ENCODE assay signal across 28 cellular contexts in genomic region chr1:54940027-54940426, GRCh38. TPM values are rescaled to one million over a fixed set of nuclear protein-coding genes. Genes with fewer than 3 reads are reported as not detected.
DNase-seq lines count a peak whose midpoint lies in the region; ATAC-seq, FAIRE-seq and TF ChIP-seq lines count a peak whose summit lies in the region.
"Had no signal": no experiment of that assay in that cellular context is flagged by ENCODE, and none has a peak within 500 bp of the region (broad histone marks: within the 10 kb centered on the region; RNA-seq: fewer than 3 reads in every experiment).

No MANE protein-coding gene starts in this region.

- H3K9me3 ChIP-seq in HepG2 (ENCODE audit: low read length) (no peaks in the 10 kb centered on the region), right lobe of liver (no peaks in the 10 kb centered on the region), K562 (replicated peaks; ENCODE audit: control insufficient read depth, insufficient read depth, low read depth, low read length) (no peaks in the 10 kb centered on the region), ascending aorta (no peaks in the 10 kb centered on the region)
- H3K9me3 ChIP-seq: upper lobe of right lung had no signal

- no peak for TF ChIP-seq EP300 in HepG2 (IDR thresholded peaks at IDR 0.05; ENCODE audit: low read depth in 2 of 2, low read length in 2 of 2)
- no peak for TF ChIP-seq EP300 in HepG2 (CRISPR knock-in tag; IDR thresholded peaks at IDR 0.05; ENCODE audit: borderline replicate concordance)
- no peak for TF ChIP-seq EP300 in K562 (IDR thresholded peaks at IDR 0.05; ENCODE audit: low read length)

- CTCF ChIA-PET in HepG2 (lab: Yijun Ruan, JAX; ENCODE audit: low intra/inter-chr PET ratio, low total read pairs), result no interaction called here
- CTCF ChIA-PET in K562 (lab: Yijun Ruan, JAX; ENCODE audit: low intra/inter-chr PET ratio), result no interaction called here

- H3K4me3 ChIP-seq in HepG2 (replicated peaks in 1 of 3; ENCODE audit: insufficient read depth in 1 of 3, low read depth in 2 of 3, low read length in 3 of 3), result no peak overlapping the region
- no peak overlapping the region for H3K4me3 ChIP-seq in right lobe of liver
- H3K4me3 ChIP-seq in K562, result no peak overlapping the region
- H3K4me3 ChIP-seq in ascending aorta, result no peak overlapping the region
- H3K4me3 ChIP-seq: upper lobe of right lung had no signal

- H3K27me3 ChIP-seq in HepG2 (ENCODE audit: control insufficient read depth in 1 of 2, insufficient read depth in 2 of 2, low read length in 2 of 2) (no peaks in the 10 kb centered on the region), right lobe of liver (no peaks in the 10 kb centered on the region), K562 (ENCODE audit: control insufficient read depth in 2 of 2, insufficient read depth in 2 of 2, low read length in 2 of 2) (peaks cover 0 to 3% of the 10 kb centered on the region in 2 experiments; a peak in 1 of 5 replicates), ascending aorta (no peaks in the 10 kb centered on the region)
- H3K27me3 ChIP-seq: upper lobe of right lung had no signal

- no peaks in the 10 kb centered on the region for H4K20me1 ChIP-seq in HepG2 (ENCODE audit: insufficient read depth, low read length)
- H4K20me1 ChIP-seq in K562 (replicated peaks; ENCODE audit: control insufficient read depth, insufficient read depth, low read length), result no peaks in the 10 kb centered on the region

- H3K27ac ChIP-seq in HepG2 (ENCODE audit: extremely low read length, insufficient read depth, low read length) (no peak overlapping the region), right lobe of liver (no peak overlapping the region), K562 (ENCODE audit: extremely low read depth, low read depth, low read length) (no peak overlapping the region), ascending aorta (no peak overlapping the region)
- H3K27ac ChIP-seq: 22Rv1, upper lobe of right lung, VCaP had no signal

- H3K9ac ChIP-seq in HepG2 (ENCODE audit: insufficient read depth, low read depth, low read length) (no peak overlapping the region), K562 (ENCODE audit: insufficient read depth in 1 of 2, low read depth in 2 of 2, low read length in 2 of 2) (no peak overlapping the region)

- intact Hi-C loops in HepG2 (cut with micrococcal nuclease; ENCODE audit: unreplicated experiment) (no loop called here), right lobe of liver (cut with DNase I) (loop anchor here in 1 of 2 donors (10.0 kb wide), 1 partner anchor 45 kb away; no protein-coding TSS in a partner anchor), K562 (cut with micrococcal nuclease) (no loop called here), ascending aorta (cut with DNase I) (no loop called here)

- TF ChIP-seq CTCF in HepG2 (CRISPR knock-in tag; IDR thresholded peaks at IDR 0.05) (no peak), right lobe of liver (IDR thresholded peaks at IDR 0.05) (no peak), K562 (IDR thresholded peaks at IDR 0.05 in 2 of 3, conservative IDR thresholded peaks at IDR 0.05 in 1 of 3; ENCODE audit: insufficient read depth in 2 of 3, low read depth in 1 of 3, low read length in 3 of 3) (no peak), ascending aorta (IDR thresholded peaks at IDR 0.05) (no peak)

- TF ChIP-seq POLR2A in HepG2 (IDR thresholded peaks at IDR 0.05; ENCODE audit: insufficient read depth in 1 of 2, low read depth in 2 of 2, low read length in 2 of 2) (no peak), right lobe of liver (IDR thresholded peaks at IDR 0.05) (no peak), K562 (conservative IDR thresholded peaks at IDR 0.05) (no peak)

- in situ Hi-C loops in HepG2 (cut with HindIII; ENCODE audit: extremely low pct_ligation_motif_present, low pct_unique_long_range_greater_than_20kb) (no loop called here), K562 (cut with MboI) (no loop called here)

- H3K4me1 ChIP-seq in HepG2 (ENCODE audit: insufficient read depth, low read length) (peaks cover 29% of the 10 kb centered on the region), right lobe of liver (peaks cover 0 to 3% (median 0%) of the 10 kb centered on the region in 4 donors), K562 (replicated peaks in 1 of 2; ENCODE audit: control insufficient read depth in 2 of 2, insufficient read depth in 2 of 2, low read length in 2 of 2) (no peaks in the 10 kb centered on the region), ascending aorta (no peaks in the 10 kb centered on the region)
- H3K4me1 ChIP-seq: upper lobe of right lung had no signal

- no peak for DNase-seq in HepG2 (ENCODE audit: low spot score)
- DNase-seq in right lobe of liver, result no peak
- DNase-seq in K562 (ENCODE audit: extremely low read depth in 1 of 4, low spot score in 3 of 4), result no peak
- peak; percentile 15 for DNase-seq in kidney glomerular epithelial cell (lab: John Stamatoyannopoulos, UW)
- no peak for DNase-seq in NCI-H1105 treated with DMSO at 0.1 percent for 48 hours (lab: John Stamatoyannopoulos, UW)
- DNase-seq in NCI-H345 (lab: John Stamatoyannopoulos, UW), result no peak
- DNase-seq in ascending aorta (ENCODE audit: low spot score in 2 of 2), result no peak
- DNase-seq: activated CD4-positive, alpha-beta T cell treated with anti-CD3 and anti-CD28 coated beads, Interleukin-2, amount 50 U/mL, for 48 hours; activated gamma-delta T cell; amygdala; central memory CD4-positive, alpha-beta T cell; midbrain; NCI-H146; NCI-H774; Right ventricle myocardium superior; stimulated activated CD4-positive, alpha-beta T cell treated with anti-CD3 and anti-CD28 coated beads, Interleukin-12 subunit alpha, Interleukin-12 subunit beta, amount 100 ng/mL, for 4 hours; T-helper 17 cell; upper lobe of right lung had no signal

- H3K79me2 ChIP-seq in HepG2 (ENCODE audit: insufficient read depth, low read length) (no peaks in the 10 kb centered on the region), K562 (ENCODE audit: control insufficient read depth, insufficient read depth, low read length) (no peaks in the 10 kb centered on the region)

- POLR2A ChIA-PET in HepG2 (lab: Yijun Ruan, JAX), result interaction anchor here (1.0 kb wide), 1 partner anchor 52 kb away, joined by 4 read pairs; no protein-coding TSS in a partner anchor
- POLR2A ChIA-PET in K562 (lab: Yijun Ruan, JAX), result interaction anchor here (1.2 to 1.5 kb wide), 3 partner anchors 9 to 62 kb away, joined by 3 to 5 read pairs (median 4); no protein-coding TSS in a partner anchor

- H3K36me3 ChIP-seq in HepG2 (replicated peaks in 1 of 2; ENCODE audit: control insufficient read depth in 1 of 2, insufficient read depth in 2 of 2, low read length in 2 of 2), result no peaks in the 10 kb centered on the region
- H3K36me3 ChIP-seq in right lobe of liver, result no peaks in the 10 kb centered on the region
- H3K36me3 ChIP-seq in K562 (ENCODE audit: control insufficient read depth, insufficient read depth, low read length), result no peaks in the 10 kb centered on the region
- H3K36me3 ChIP-seq in ascending aorta, result no peaks in the 10 kb centered on the region
- H3K36me3 ChIP-seq: upper lobe of right lung had no signal

- no peaks in the 10 kb centered on the region for H3K9me1 ChIP-seq in K562 (ENCODE audit: control insufficient read depth, insufficient read depth, low read length)

- H2AFZ ChIP-seq in HepG2 (ENCODE audit: low read length) (no peak overlapping the region), K562 (ENCODE audit: low read depth, low read length) (no peak overlapping the region)

- H3K4me2 ChIP-seq in HepG2 (ENCODE audit: low read depth, low read length), result no peak overlapping the region
- H3K4me2 ChIP-seq in K562 (ENCODE audit: insufficient read depth, low read length), result no peak overlapping the region

- TF ChIP-seq RAD21 in HepG2 (CRISPR knock-in tag; IDR thresholded peaks at IDR 0.05) (no peak), K562 (CRISPR knock-in tag; conservative IDR thresholded peaks at IDR 0.05 in 1 of 2, IDR thresholded peaks at IDR 0.05 in 1 of 2) (no peak)

- FAIRE-seq in HepG2 (lab: Jason Lieb, UNC), result no peak
- no peak for FAIRE-seq in K562 (lab: Jason Lieb, UNC)

- BruUV-seq in HepG2 (replicated peaks; lab: Mats Ljungman, UMichigan) (no TSS peak), K562 (replicated peaks; lab: Mats Ljungman, UMichigan) (no TSS peak)

- ATAC-seq in HepG2 (no peak), right lobe of liver (no peak), K562 (no peak), HG03025 (IDR thresholded peaks at IDR 0.05; ENCODE audit: low FRiP score, unreplicated experiment) (no peak)
- ATAC-seq: left lobe of liver, T-helper 17 cell, upper lobe of right lung had no signal

RNA-seq across cellular contexts. Expression of gene TMEM61, which starts 40.4 kb away (rescaled TPM):
- total RNA-seq in HepG2 (2016; rRNA removed; fragmentation: Illumina TruSeq; extraction: Trizol) (not detected in 2 replicates), right lobe of liver (under 1 TPM in 2 of 6 experiments, not detected in 4; 0.20 to 0.31 TPM), K562 (2014; rRNA removed) (not detected in 2 replicates), K562 (2014; rRNA removed; fragmentation: Illumina TruSeq; extraction: Trizol) (not detected in 2 replicates), K562 (2015; rRNA removed; fragmentation: Illumina TruSeq; extraction: Trizol) (not detected in 2 replicates), K562 (2021) (not detected in 2 replicates), ascending aorta (not detected)
- not detected in 2 replicates for total RNA-seq in HepG2 (2016; cell fraction: cytosol; rRNA removed; fragmentation: Illumina TruSeq; extraction: Trizol; ENCODE audit: low read depth)
- total RNA-seq in HepG2 (2016; cell fraction: insoluble cytoplasmic fraction; rRNA removed; fragmentation: Illumina TruSeq; extraction: Trizol), result not detected in 2 replicates
- not detected in 2 replicates for total RNA-seq in HepG2 (2016; cell fraction: membrane; rRNA removed; fragmentation: Illumina TruSeq; extraction: Trizol)
- not detected in 2 replicates for total RNA-seq in HepG2 (2016; cell fraction: nucleus; rRNA removed; fragmentation: Illumina TruSeq; extraction: Trizol)
- polyA plus RNA-seq in HepG2 (2011; rRNA removed) (not detected in 2 replicates), K562 (2011; rRNA removed) (not detected in 2 replicates), K562 (2014; fragmentation: Illumina TruSeq; extraction: Trizol) (not detected in 2 replicates), K562 (2014; fragmentation: Nextera tagmentation; extraction: Ambion mirVana) (not detected), K562 (2014; rRNA removed) (not detected in 2 replicates)
- 0.04 TPM in 1 of 2 replicates, not detected in the other for polyA plus RNA-seq in HepG2 (2011; cell fraction: cytosol; rRNA removed)
- polyA plus RNA-seq in HepG2 (2011; cell fraction: nucleus; rRNA removed), result not detected in 2 replicates
- polyA plus RNA-seq in HepG2 (2012), result not detected in 2 replicates
- polyA plus RNA-seq in HepG2 (2016; cell fraction: cytosol; fragmentation: Illumina TruSeq; extraction: Trizol; ENCODE audit: low read depth), result not detected in 2 replicates
- polyA plus RNA-seq in HepG2 (2016; cell fraction: insoluble cytoplasmic fraction; fragmentation: Illumina TruSeq; extraction: Trizol; ENCODE audit: low read depth), result not detected in 2 replicates
- polyA plus RNA-seq in HepG2 (2016; cell fraction: membrane; fragmentation: Illumina TruSeq; extraction: Trizol; ENCODE audit: low read depth), result not detected in 2 replicates
- not detected in 2 replicates for polyA plus RNA-seq in HepG2 (2016; cell fraction: nucleus; fragmentation: Illumina TruSeq; extraction: Trizol; ENCODE audit: insufficient read depth, low read depth)
- polyA minus RNA-seq in HepG2 (2011; rRNA and poly(A)+ RNA removed; ENCODE audit: low replicate concordance), result not detected in 2 replicates
- polyA minus RNA-seq in HepG2 (2011; cell fraction: cytosol; rRNA and poly(A)+ RNA removed), result not detected in 2 replicates
- polyA minus RNA-seq in HepG2 (2011; cell fraction: nucleus; rRNA and poly(A)+ RNA removed), result not detected in 2 replicates
- not detected in 2 replicates for total RNA-seq in K562 (2011; cell fraction: chromatin; rRNA removed; ENCODE audit: low replicate concordance)
- not detected in 2 replicates for total RNA-seq in K562 (2011; cell fraction: nucleolus; rRNA removed)
- total RNA-seq in K562 (2011; cell fraction: nucleoplasm; rRNA removed), result not detected in 2 replicates
- polyA plus RNA-seq in K562 (2011; cell fraction: cytosol; rRNA removed), result not detected in 2 replicates
- polyA plus RNA-seq in K562 (2011; cell fraction: nucleus; rRNA removed), result not detected in 2 replicates
- polyA plus RNA-seq in K562 (2012), result not detected in 2 replicates
- polyA minus RNA-seq in K562 (2011; rRNA and poly(A)+ RNA removed), result not detected in 2 replicates
- polyA minus RNA-seq in K562 (2011; cell fraction: cytosol; rRNA and poly(A)+ RNA removed), result not detected in 2 replicates
- not detected in 2 replicates for polyA minus RNA-seq in K562 (2011; cell fraction: nucleus; rRNA and poly(A)+ RNA removed)
- total RNA-seq: glomerular endothelial cell, left lobe of liver, MCF 10A, neural crest cell, pulmonary artery endothelial cell, T-helper 17 cell had no signal
- polyA plus RNA-seq: BJ had no signal

RNA-seq across cellular contexts. Expression of gene DHCR24, which starts 53.0 kb away (rescaled TPM):
- 250 and 448 TPM in 2 replicates for total RNA-seq in HepG2 (2016; rRNA removed; fragmentation: Illumina TruSeq; extraction: Trizol)
- total RNA-seq in HepG2 (2016; cell fraction: cytosol; rRNA removed; fragmentation: Illumina TruSeq; extraction: Trizol; ENCODE audit: low read depth), result 49.9 and 51.0 TPM in 2 replicates
- total RNA-seq in HepG2 (2016; cell fraction: insoluble cytoplasmic fraction; rRNA removed; fragmentation: Illumina TruSeq; extraction: Trizol), result 228 and 439 TPM in 2 replicates
- 153 and 157 TPM in 2 replicates for total RNA-seq in HepG2 (2016; cell fraction: membrane; rRNA removed; fragmentation: Illumina TruSeq; extraction: Trizol)
- 410 and 468 TPM in 2 replicates for total RNA-seq in HepG2 (2016; cell fraction: nucleus; rRNA removed; fragmentation: Illumina TruSeq; extraction: Trizol)
- polyA plus RNA-seq in HepG2 (2011; rRNA removed), result 374 and 484 TPM in 2 replicates
- polyA plus RNA-seq in HepG2 (2011; cell fraction: cytosol; rRNA removed), result 348 and 453 TPM in 2 replicates
- polyA plus RNA-seq in HepG2 (2011; cell fraction: nucleus; rRNA removed), result 376 and 486 TPM in 2 replicates
- 453 and 672 TPM in 2 replicates for polyA plus RNA-seq in HepG2 (2012)
- 36.9 and 39.3 TPM in 2 replicates for polyA plus RNA-seq in HepG2 (2016; cell fraction: cytosol; fragmentation: Illumina TruSeq; extraction: Trizol; ENCODE audit: low read depth)
- polyA plus RNA-seq in HepG2 (2016; cell fraction: insoluble cytoplasmic fraction; fragmentation: Illumina TruSeq; extraction: Trizol; ENCODE audit: low read depth), result 202 and 215 TPM in 2 replicates
- polyA plus RNA-seq in HepG2 (2016; cell fraction: membrane; fragmentation: Illumina TruSeq; extraction: Trizol; ENCODE audit: low read depth), result 86.7 and 89.8 TPM in 2 replicates
- 516 and 527 TPM in 2 replicates for polyA plus RNA-seq in HepG2 (2016; cell fraction: nucleus; fragmentation: Illumina TruSeq; extraction: Trizol; ENCODE audit: insufficient read depth, low read depth)
- polyA minus RNA-seq in HepG2 (2011; rRNA and poly(A)+ RNA removed; ENCODE audit: low replicate concordance), result 777 and 2,246 TPM in 2 replicates
- polyA minus RNA-seq in HepG2 (2011; cell fraction: cytosol; rRNA and poly(A)+ RNA removed), result 316 and 502 TPM in 2 replicates
- 197 and 218 TPM in 2 replicates for polyA minus RNA-seq in HepG2 (2011; cell fraction: nucleus; rRNA and poly(A)+ RNA removed)
- total RNA-seq in right lobe of liver, result 1,000 to 10,000 TPM in 1 of 6 experiments, 100 to 1,000 TPM in 5; 319 to 1,976 (median 596) TPM
- 237 and 531 TPM in 2 replicates for total RNA-seq in K562 (2011; cell fraction: chromatin; rRNA removed; ENCODE audit: low replicate concordance)
- 417 and 435 TPM in 2 replicates for total RNA-seq in K562 (2011; cell fraction: nucleolus; rRNA removed)
- 411 and 423 TPM in 2 replicates for total RNA-seq in K562 (2011; cell fraction: nucleoplasm; rRNA removed)
- total RNA-seq in K562 (2014; rRNA removed), result 93.5 and 113 TPM in 2 replicates
- total RNA-seq in K562 (2014; rRNA removed; fragmentation: Illumina TruSeq; extraction: Trizol), result 70.6 and 74.3 TPM in 2 replicates
- 79.9 and 82.1 TPM in 2 replicates for total RNA-seq in K562 (2015; rRNA removed; fragmentation: Illumina TruSeq; extraction: Trizol)
- total RNA-seq in K562 (2021), result 158 and 161 TPM in 2 replicates
- polyA plus RNA-seq in K562 (2011; rRNA removed), result 137 and 183 TPM in 2 replicates
- 207 and 209 TPM in 2 replicates for polyA plus RNA-seq in K562 (2011; cell fraction: cytosol; rRNA removed)
- polyA plus RNA-seq in K562 (2011; cell fraction: nucleus; rRNA removed), result 214 and 280 TPM in 2 replicates
- 93.6 and 212 TPM in 2 replicates for polyA plus RNA-seq in K562 (2012)
- polyA plus RNA-seq in K562 (2014; fragmentation: Illumina TruSeq; extraction: Trizol), result 138 and 140 TPM in 2 replicates
- polyA plus RNA-seq in K562 (2014; fragmentation: Nextera tagmentation; extraction: Ambion mirVana), result 10 to 100 TPM; 23.4 to 29.6 TPM
- polyA plus RNA-seq in K562 (2014; rRNA removed), result 69.9 and 70.7 TPM in 2 replicates
- 215 and 292 TPM in 2 replicates for polyA minus RNA-seq in K562 (2011; rRNA and poly(A)+ RNA removed)
- 158 and 163 TPM in 2 replicates for polyA minus RNA-seq in K562 (2011; cell fraction: cytosol; rRNA and poly(A)+ RNA removed)
- 97.6 and 98.3 TPM in 2 replicates for polyA minus RNA-seq in K562 (2011; cell fraction: nucleus; rRNA and poly(A)+ RNA removed)
- total RNA-seq in ascending aorta, result 16.6 TPM

RNA-seq across cellular contexts. Expression of gene BSND, which starts 58.7 kb away (rescaled TPM):
- total RNA-seq in HepG2 (2016; rRNA removed; fragmentation: Illumina TruSeq; extraction: Trizol) (not detected in 2 replicates), right lobe of liver (not detected), K562 (2014; rRNA removed) (not detected in 2 replicates), K562 (2014; rRNA removed; fragmentation: Illumina TruSeq; extraction: Trizol) (not detected in 2 replicates), K562 (2015; rRNA removed; fragmentation: Illumina TruSeq; extraction: Trizol) (not detected in 2 replicates), K562 (2021) (not detected in 2 replicates), ascending aorta (not detected)
- total RNA-seq in HepG2 (2016; cell fraction: cytosol; rRNA removed; fragmentation: Illumina TruSeq; extraction: Trizol; ENCODE audit: low read depth), result not detected in 2 replicates
- total RNA-seq in HepG2 (2016; cell fraction: insoluble cytoplasmic fraction; rRNA removed; fragmentation: Illumina TruSeq; extraction: Trizol), result not detected in 2 replicates
- total RNA-seq in HepG2 (2016; cell fraction: membrane; rRNA removed; fragmentation: Illumina TruSeq; extraction: Trizol), result not detected in 2 replicates
- not detected in 2 replicates for total RNA-seq in HepG2 (2016; cell fraction: nucleus; rRNA removed; fragmentation: Illumina TruSeq; extraction: Trizol)
- polyA plus RNA-seq in HepG2 (2011; rRNA removed) (0.01 TPM in 1 of 2 replicates, not detected in the other), K562 (2011; rRNA removed) (not detected in 2 replicates), K562 (2014; fragmentation: Illumina TruSeq; extraction: Trizol) (not detected in 2 replicates), K562 (2014; fragmentation: Nextera tagmentation; extraction: Ambion mirVana) (not detected), K562 (2014; rRNA removed) (not detected in 2 replicates)
- 0.03 TPM in 1 of 2 replicates, not detected in the other for polyA plus RNA-seq in HepG2 (2011; cell fraction: cytosol; rRNA removed)
- not detected in 2 replicates for polyA plus RNA-seq in HepG2 (2011; cell fraction: nucleus; rRNA removed)
- not detected in 2 replicates for polyA plus RNA-seq in HepG2 (2012)
- not detected in 2 replicates for polyA plus RNA-seq in HepG2 (2016; cell fraction: cytosol; fragmentation: Illumina TruSeq; extraction: Trizol; ENCODE audit: low read depth)
- polyA plus RNA-seq in HepG2 (2016; cell fraction: insoluble cytoplasmic fraction; fragmentation: Illumina TruSeq; extraction: Trizol; ENCODE audit: low read depth), result not detected in 2 replicates
- polyA plus RNA-seq in HepG2 (2016; cell fraction: membrane; fragmentation: Illumina TruSeq; extraction: Trizol; ENCODE audit: low read depth), result not detected in 2 replicates
- polyA plus RNA-seq in HepG2 (2016; cell fraction: nucleus; fragmentation: Illumina TruSeq; extraction: Trizol; ENCODE audit: insufficient read depth, low read depth), result not detected in 2 replicates
- not detected in 2 replicates for polyA minus RNA-seq in HepG2 (2011; rRNA and poly(A)+ RNA removed; ENCODE audit: low replicate concordance)
- polyA minus RNA-seq in HepG2 (2011; cell fraction: cytosol; rRNA and poly(A)+ RNA removed), result not detected in 2 replicates
- polyA minus RNA-seq in HepG2 (2011; cell fraction: nucleus; rRNA and poly(A)+ RNA removed), result not detected in 2 replicates
- not detected in 2 replicates for total RNA-seq in K562 (2011; cell fraction: chromatin; rRNA removed; ENCODE audit: low replicate concordance)
- total RNA-seq in K562 (2011; cell fraction: nucleolus; rRNA removed), result not detected in 2 replicates
- not detected in 2 replicates for total RNA-seq in K562 (2011; cell fraction: nucleoplasm; rRNA removed)
- 0.01 TPM in 1 of 2 replicates, not detected in the other for polyA plus RNA-seq in K562 (2011; cell fraction: cytosol; rRNA removed)
- polyA plus RNA-seq in K562 (2011; cell fraction: nucleus; rRNA removed), result not detected in 2 replicates
- polyA plus RNA-seq in K562 (2012), result 0.01 TPM in 1 of 2 replicates, not detected in the other
- polyA minus RNA-seq in K562 (2011; rRNA and poly(A)+ RNA removed), result not detected in 2 replicates
- polyA minus RNA-seq in K562 (2011; cell fraction: cytosol; rRNA and poly(A)+ RNA removed), result not detected in 2 replicates
- polyA minus RNA-seq in K562 (2011; cell fraction: nucleus; rRNA and poly(A)+ RNA removed), result not detected in 2 replicates
- total RNA-seq: glomerular endothelial cell, left lobe of liver, MCF 10A, neural crest cell, pulmonary artery endothelial cell, Right ventricle myocardium superior, upper lobe of right lung had no signal
- polyA plus RNA-seq: BJ, esophagus had no signal

Comparison
In these comparisons a context has a peak if more than half of its experiments do, and no peak if none do; other contexts are left out.
1. Of the 241 proteins assayed by ChIP-seq in both HepG2 and K562: peak only in HepG2: ARID3A and GATAD2A; only in K562: TFE3; in both: none; in neither: 236; mixed calls (peak in some experiments, not most) for 2.